Comparison of ENCODE assay signal across 20 cellular contexts in genomic region chr2:158650646-158651357, GRCh38.
DNase-seq lines count a peak whose midpoint lies in the region; ATAC-seq and TF ChIP-seq lines count a peak whose summit lies in the region.
"Had no signal": no experiment of that assay in that cellular context is flagged by ENCODE, and none has a peak within 500 bp of the region (broad histone marks: within the 10 kb centered on the region; RNA-seq: fewer than 3 reads in every experiment).

No MANE protein-coding gene starts in this region.

- no peak overlapping the region for H2AFZ ChIP-seq in GM23338

- H3K27ac ChIP-seq in GM23338 (ENCODE audit: low read depth): no peak overlapping the region
- H3K27ac ChIP-seq in body of pancreas: peak overlapping the region; percentile 63 to 87 (median 77)
- H3K27ac ChIP-seq in spleen: no peak overlapping the region
- H3K27ac ChIP-seq: lower lobe of right lung, ovary had no signal

- no peaks in the 10 kb centered on the region for H3K9me3 Mint-ChIP-seq in GM23338
- H3K9me3 Mint-ChIP-seq: activated T-helper 2 cell treated with anti-CD3 and anti-CD28 coated beads, Interferon-gamma antibody, Interleukin-2, Interleukin-4, amounts not matched to agents 10 μg/mL and 5 μg/mL and 100 μg/mL, durations not matched to agents 14 hours and 24 hours and 36 hours; central memory CD8-positive, alpha-beta T cell had no signal

- H3K36me3 ChIP-seq in GM23338 (ENCODE audit: insufficient read depth) (no peaks in the 10 kb centered on the region), body of pancreas (replicated peaks in 1 of 2; ENCODE audit: insufficient read depth in 1 of 2, low read depth in 2 of 2) (no peaks in the 10 kb centered on the region), mucosa of descending colon (ENCODE audit: low read depth) (no peaks in the 10 kb centered on the region), spleen (peaks cover 0 to 25% (median 0%) of the 10 kb centered on the region in 6 donors)
- H3K36me3 ChIP-seq: lower lobe of right lung, ovary had no signal

- WGBS in body of pancreas, 2 donors: 34 to 40% methylated on average over 4 to 6 of the region's 6 CpGs
- 69 to 86% (median 72%) methylated on average over 6 of the region's 6 CpGs for WGBS in spleen, 5 donors

- no peaks in the 10 kb centered on the region for H3K9me2 ChIP-seq in GM23338 (ENCODE audit: insufficient read depth)
- H3K9me2 ChIP-seq: SK-N-SH had no signal

- H3K27ac Mint-ChIP-seq in GM23338: no peak overlapping the region
- H3K27ac Mint-ChIP-seq: activated CD8-positive, alpha-beta memory T cell treated with anti-CD3 and anti-CD28 coated beads, Interleukin-2, amount 10 ng/mL, durations not matched to agents 7 days and 5 days; activated T-helper 2 cell treated with anti-CD3 and anti-CD28 coated beads, Interferon-gamma antibody, Interleukin-2, Interleukin-4, amounts not matched to agents 10 μg/mL and 5 μg/mL and 100 μg/mL, durations not matched to agents 14 hours and 24 hours and 36 hours had no signal

- TF ChIP-seq POLR2A in body of pancreas (IDR thresholded peaks at IDR 0.05) (peak in 1 of 3 donors; percentile 34), spleen (IDR thresholded peaks at IDR 0.05) (no peak)

- DNase-seq in GM23338 (ENCODE audit: low spot score) (no peak), MV-4-11 (lab: John Stamatoyannopoulos, UW) (peak; percentile 42), body of pancreas (peak; percentile 42 to 63 (median 56)), mucosa of descending colon (no peak), D341Med (ENCODE audit: low spot score) (no peak), spleen (no peak)
- no peak for DNase-seq in effector CD8-positive, alpha-beta T cell (lab: John Stamatoyannopoulos, UW)
- DNase-seq: activated CD8-positive, alpha-beta memory T cell treated with anti-CD3 and anti-CD28 coated beads, Interleukin-2, amount 10 ng/mL, durations not matched to agents 7 days and 5 days; AML-193; head of caudate nucleus; lower lobe of right lung; NCI-H2029; NCI-H510A; ovary; SK-N-SH; stimulated activated CD8-positive, alpha-beta memory T cell treated with anti-CD3 and anti-CD28 coated beads, Interleukin-4, amount 100 ng/mL, for 48 hours had no signal

- no peaks in the 10 kb centered on the region for H3K27me3 Mint-ChIP-seq in GM23338 (ENCODE audit: insufficient read depth, low read depth, poor library complexity)
- H3K27me3 Mint-ChIP-seq: activated CD8-positive, alpha-beta memory T cell treated with anti-CD3 and anti-CD28 coated beads, Interleukin-2, amount 10 ng/mL, durations not matched to agents 7 days and 5 days; central memory CD8-positive, alpha-beta T cell had no signal

- H3K36me3 Mint-ChIP-seq in GM23338 (ENCODE audit: low read depth): no peaks in the 10 kb centered on the region
- H3K36me3 Mint-ChIP-seq: activated CD8-positive, alpha-beta memory T cell treated with anti-CD3 and anti-CD28 coated beads, Interleukin-2, amount 10 ng/mL, durations not matched to agents 7 days and 5 days had no signal

- H3K9me3 ChIP-seq in body of pancreas (no peaks in the 10 kb centered on the region), mucosa of descending colon (no peaks in the 10 kb centered on the region), spleen (no peaks in the 10 kb centered on the region)
- H3K9me3 ChIP-seq: lower lobe of right lung, ovary, SK-N-SH had no signal

- H3K27me3 ChIP-seq in GM23338 (ENCODE audit: insufficient read depth) (no peaks in the 10 kb centered on the region), body of pancreas (no peaks in the 10 kb centered on the region), spleen (replicated peaks in 1 of 7) (no peaks in the 10 kb centered on the region)
- H3K27me3 ChIP-seq: ovary had no signal

- peak; percentile 84 for ATAC-seq in GM23338
- peak; percentile 67 for ATAC-seq in body of pancreas
- peak; percentile 51 for ATAC-seq in mucosa of descending colon
- ATAC-seq in GM19397 (IDR thresholded peaks at IDR 0.05; ENCODE audit: unreplicated experiment): no peak
- ATAC-seq: activated CD8-positive, alpha-beta memory T cell treated with anti-CD3 and anti-CD28 coated beads, Interleukin-2, amount 10 ng/mL, durations not matched to agents 7 days and 5 days had no signal

- H3K4me3 Mint-ChIP-seq in GM23338: no peak overlapping the region
- H3K4me3 Mint-ChIP-seq: activated CD8-positive, alpha-beta memory T cell treated with anti-CD3 and anti-CD28 coated beads, Interleukin-2, amount 10 ng/mL, durations not matched to agents 7 days and 5 days; central memory CD8-positive, alpha-beta T cell had no signal

- no peak overlapping the region for H3K4me3 ChIP-seq in GM23338
- H3K4me3 ChIP-seq in body of pancreas: no peak overlapping the region
- no peak overlapping the region for H3K4me3 ChIP-seq in mucosa of descending colon
- no peak overlapping the region for H3K4me3 ChIP-seq in spleen
- H3K4me3 ChIP-seq: lower lobe of right lung, ovary, skin epidermis had no signal

- no peaks in the 10 kb centered on the region for H4K20me1 ChIP-seq in GM23338 (replicated peaks; ENCODE audit: insufficient read depth)

- TF ChIP-seq CTCF in GM23338 (conservative IDR thresholded peaks at IDR 0.05; ENCODE audit: low read depth in 2 of 2) (no peak), body of pancreas (IDR thresholded peaks at IDR 0.05) (peak in 4 of 7 experiments; percentile 20 to 35 (median 30)), mucosa of descending colon (IDR thresholded peaks at IDR 0.05) (no peak), spleen (IDR thresholded peaks at IDR 0.05 in 8 of 11, conservative IDR thresholded peaks at IDR 0.05 in 3 of 11) (no peak)

- H3K4me1 ChIP-seq in GM23338 (ENCODE audit: insufficient read depth) (no peaks in the 10 kb centered on the region), body of pancreas (peaks cover 24% of the 10 kb centered on the region), mucosa of descending colon (ENCODE audit: low read depth) (no peaks in the 10 kb centered on the region), spleen (no peaks in the 10 kb centered on the region)
- H3K4me1 ChIP-seq: lower lobe of right lung had no signal

- H3F3A ChIP-seq in GM23338 (replicated peaks; ENCODE audit: low read depth): no peaks in the 10 kb centered on the region

- H3K4me1 Mint-ChIP-seq in GM23338: peaks cover 10% of the 10 kb centered on the region; the same call in 2 of the 3 replicates
- H3K4me1 Mint-ChIP-seq: activated CD8-positive, alpha-beta memory T cell treated with anti-CD3 and anti-CD28 coated beads, Interleukin-2, amount 10 ng/mL, durations not matched to agents 7 days and 5 days; central memory CD8-positive, alpha-beta T cell had no signal

- no peaks in the 10 kb centered on the region for H3K79me2 ChIP-seq in GM23338 (replicated peaks; ENCODE audit: insufficient read depth)

- intact Hi-C loops in body of pancreas (cut with DNase I): no loop called here
- intact Hi-C loops in mucosa of descending colon (cut with DNase I, micrococcal nuclease): no loop called here
- intact Hi-C loops in spleen (cut with DNase I; ENCODE audit: low total_unique reads): no loop called here

- no peak overlapping the region for H3K4me2 ChIP-seq in GM23338
- H3K4me2 ChIP-seq: SK-N-SH had no signal

TF ChIP-seq in GM23338, 12 proteins besides CTCF, POLR2A, EP300 and RAD21 (continues in another document):
- no peak for TF ChIP-seq POLR2AphosphoS5 (IDR thresholded peaks at IDR 0.05; ENCODE audit: low read depth)
- no peak for TF ChIP-seq ZNF331 (CRISPR knock-in tag; IDR thresholded peaks at IDR 0.05; ENCODE audit: low read depth)

Comparison
In these comparisons a context has a peak if more than half of its experiments do, and no peak if none do; other contexts are left out.
1. DNase-seq: peak in MV-4-11 (single experiment) and body of pancreas (4 of 4); none in GM23338 (single experiment), mucosa of descending colon (0 of 3), effector CD8-positive, alpha-beta T cell (single experiment), D341Med (single experiment) and spleen (single experiment).
2. H3K27ac ChIP-seq: peak in body of pancreas (4 of 4); none in GM23338 (single experiment) and spleen (0 of 8).
3. CTCF ChIP-seq: peak in body of pancreas (4 of 7); none in GM23338 (0 of 2), mucosa of descending colon (single experiment) and spleen (0 of 11).